9 cellular contexts compared by ENCODE assay signal in the genomic region with DNA sequence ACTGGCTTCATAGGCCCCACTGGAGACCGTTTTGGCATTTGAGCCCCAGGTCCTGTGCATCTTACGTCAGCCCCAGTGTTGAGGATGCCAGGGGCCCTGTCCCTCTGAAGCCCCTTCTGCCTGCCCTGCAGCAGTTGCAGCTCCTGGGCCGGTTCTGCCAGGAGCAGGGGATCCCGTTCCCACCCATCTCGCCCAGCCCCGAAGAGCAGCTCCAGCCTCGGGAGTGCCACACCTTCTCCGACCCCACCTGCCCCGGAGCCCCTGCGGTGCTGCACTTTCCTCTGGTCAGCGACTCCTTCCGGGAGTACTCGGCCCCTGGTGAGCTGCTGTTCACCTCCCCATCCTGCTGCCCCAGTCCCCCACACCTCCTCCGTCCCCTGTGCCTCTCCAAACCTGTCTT.
"Had no signal": no experiment of that assay in that cellular context is flagged by ENCODE, and none has a peak within 500 bp of the region (broad histone marks: within the 10 kb centered on the region; RNA-seq: fewer than 3 reads in every experiment).

No MANE protein-coding gene starts in this region.

- H3K4me3 ChIP-seq: GM23248, GM23338, HAP-1 had no signal

- H3K4me2 ChIP-seq: GM23338 had no signal

- H3K4me1 Mint-ChIP-seq: GM23338 had no signal

- H3K27ac Mint-ChIP-seq: GM23338, H9, HFFc6 had no signal

- H2AFZ ChIP-seq: GM23248, GM23338 had no signal

- ATAC-seq: GM23338, HCT116 had no signal

- H3K9me3 Mint-ChIP-seq: GM23338, H9, HFFc6 had no signal

- H3K27ac ChIP-seq: GM23248 had no signal

- H3K9me3 ChIP-seq: HAP-1 had no signal

- H3K4me3 Mint-ChIP-seq: GM23338, H9, HFFc6 had no signal

- DNase-seq: GM23248, GOT3, H7, H9, HCEC 1CT, HFFc6 had no signal

- H3K9ac ChIP-seq: GM23248 had no signal

- H3K4me1 ChIP-seq: HAP-1 had no signal

- H3K36me3 ChIP-seq: HAP-1 had no signal
